8 cellular contexts compared by ENCODE assay signal in genomic region chr4:973431-974397, GRCh38. TPM values are rescaled to one million over a fixed set of nuclear protein-coding genes. Genes with fewer than 3 reads are reported as not detected.
DNase-seq lines count a peak whose midpoint lies in the region; ATAC-seq and TF ChIP-seq lines count a peak whose summit lies in the region.

Gene DGKQ, minus strand, starts transcription at chr4:973569. Its CDS starts 87 bp downstream, at chr4:973482.

- H3K23ac ChIP-seq in trophoblast cell (ENCODE audit: low read length), result no peak within 1 kb of the TSS

- POLR2A ChIA-PET in CD4-positive, alpha-beta memory T cell (lab: Charles Lee; ENCODE audit: partially characterized antibody), result interaction anchor here (1.5 to 2.8 kb wide), 3 partner anchors 13 to 41 kb away, joined by 8 to 11 read pairs (median 10); partner anchors contain the start of genes GAK, IDUA and TMEM175

- intact Hi-C loops in CD4-positive, alpha-beta memory T cell (cut with micrococcal nuclease), result loop anchor here (1.0 kb wide), 5 partner anchors 13 to 299 kb away; partner anchors contain the start of genes ATP5ME, GAK, MYL5 and TMEM175
- intact Hi-C loops in tibial artery (cut with DNase I; ENCODE audit: low total_unique reads), result loop anchor here (5.0 to 10.0 kb wide), 2 partner anchors 41 to 1961 kb away; partner anchors contain the start of genes GAK and TMEM175

- H4K91ac ChIP-seq in trophoblast cell (ENCODE audit: low read depth, low read length), result peak within 1 kb of the TSS; percentile 41

- H4K12ac ChIP-seq in trophoblast cell (ENCODE audit: low read depth, low read length), result peak within 1 kb of the TSS; percentile 67

- TF ChIP-seq CTCF in cardiac muscle cell (IDR thresholded peaks at IDR 0.05; ENCODE audit: low read depth, low read length), result no peak
- no peak for TF ChIP-seq CTCF in tibial artery (IDR thresholded peaks at IDR 0.05)

- peak within 1 kb of the TSS; percentile 34 for H2BK12ac ChIP-seq in trophoblast cell (ENCODE audit: low read length)

- CTCF ChIA-PET in CD4-positive, alpha-beta memory T cell (lab: Charles Lee; ENCODE audit: partially characterized antibody), result interaction anchor here (1.0 to 1.9 kb wide), 2 partner anchors 13 to 232 kb away, joined by 3 to 4 read pairs; partner anchors contain the start of gene IDUA

- H2AK5ac ChIP-seq in trophoblast cell (ENCODE audit: low read length), result peak within 1 kb of the TSS; percentile 26

- peaks cover 4% of the 10 kb centered on the region for H3K79me1 ChIP-seq in trophoblast cell (ENCODE audit: low read length)

- no peak within 1 kb of the TSS for H2BK5ac ChIP-seq in trophoblast cell (ENCODE audit: low read depth, low read length, poor library complexity)

- H3K27ac Mint-ChIP-seq in CD4-positive, alpha-beta memory T cell, result peak within 1 kb of the TSS in 1 of 7 donors; percentile 60
- H3K27ac Mint-ChIP-seq in activated naive CD8-positive, alpha-beta T cell treated with anti-CD3 and anti-CD28 coated beads for 36 hours, result no peak within 1 kb of the TSS

- H3K18ac ChIP-seq in trophoblast cell (ENCODE audit: low read length), result peak within 1 kb of the TSS; percentile 68

- peak within 1 kb of the TSS; percentile 20 for H3K4ac ChIP-seq in trophoblast cell (ENCODE audit: low read depth, low read length)

- H3K36me3 ChIP-seq in CD4-positive, alpha-beta memory T cell (ENCODE audit: insufficient read depth, low read length), result peaks cover 2% of the 10 kb centered on the region
- H3K36me3 ChIP-seq in HUES64 (ENCODE audit: insufficient read depth, low read length), result no peaks in the 10 kb centered on the region
- no peaks in the 10 kb centered on the region for H3K36me3 ChIP-seq in cardiac muscle cell
- no peaks in the 10 kb centered on the region for H3K36me3 ChIP-seq in trophoblast cell (ENCODE audit: control insufficient read depth in 1 of 2, insufficient read depth in 2 of 2, low read length in 2 of 2)
- H3K36me3 ChIP-seq in tibial artery, result no peaks in the 10 kb centered on the region

- no peak within 1 kb of the TSS for H2BK120ac ChIP-seq in trophoblast cell (ENCODE audit: insufficient read depth, low read length, poor library complexity)

- peak within 1 kb of the TSS; percentile 94 for H2AFZ ChIP-seq in trophoblast cell (ENCODE audit: insufficient read depth, low read length, poor library complexity)

- H3K79me2 ChIP-seq in trophoblast cell (ENCODE audit: control insufficient read depth, insufficient read depth, low read length, poor library complexity), result no peaks in the 10 kb centered on the region

- peak within 1 kb of the TSS; percentile 78 for H3K4me2 ChIP-seq in trophoblast cell (ENCODE audit: low read length)

- whole genome bisulfite sequencing in HUES64, result 32% methylated on average over 123 of the region's 123 CpGs
- no CpG with 5 or more reads among the region's 123 CpGs for WGBS in trophoblast cell (ENCODE audit: extremely low coverage, insufficient coverage, insufficient read length)

- peaks cover 24% of the 10 kb centered on the region for H3K4me1 ChIP-seq in CD4-positive, alpha-beta memory T cell (ENCODE audit: insufficient read depth, low read length)
- H3K4me1 ChIP-seq in HUES64 (ENCODE audit: insufficient read depth, low read length) (no peaks in the 10 kb centered on the region), cardiac muscle cell (ENCODE audit: low read depth) (no peaks in the 10 kb centered on the region), trophoblast cell (ENCODE audit: control insufficient read depth in 1 of 2, insufficient read depth in 2 of 2, low read length in 2 of 2) (peaks cover 9 to 10% of the 10 kb centered on the region in 2 experiments), tibial artery (peaks cover 0 to 29% (median 23%) of the 10 kb centered on the region in 4 donors)

- peak; percentile 78 to 88 (median 83) for DNase-seq in CD4-positive, alpha-beta memory T cell
- DNase-seq in SW480 (ENCODE audit: low spot score), result peak; percentile 57
- DNase-seq in activated naive CD8-positive, alpha-beta T cell treated with anti-CD3 and anti-CD28 coated beads for 36 hours, result peak; percentile 86
- DNase-seq in cardiac muscle cell (ENCODE audit: low read depth in 1 of 2, low spot score in 1 of 2), result peak; percentile 90 to 91
- peak; percentile 63 to 84 for DNase-seq in trophoblast cell
- DNase-seq in tibial artery, result peak; percentile 84 to 93

- peak within 1 kb of the TSS; percentile 36 to 57 for H3K4me3 ChIP-seq in CD4-positive, alpha-beta memory T cell (ENCODE audit: low read length in 2 of 2)
- H3K4me3 ChIP-seq in HUES64 (ENCODE audit: low read length), result peak within 1 kb of the TSS; percentile 70
- H3K4me3 ChIP-seq in cardiac muscle cell, result peak within 1 kb of the TSS; percentile 73
- H3K4me3 ChIP-seq in trophoblast cell (ENCODE audit: low read depth, low read length), result peak within 1 kb of the TSS; percentile 71
- H3K4me3 ChIP-seq in tibial artery, result peak within 1 kb of the TSS; percentile 61 to 73

- H3K4me3 Mint-ChIP-seq in CD4-positive, alpha-beta memory T cell, result peak within 1 kb of the TSS; percentile 34 to 76 (median 52)
- peak within 1 kb of the TSS; percentile 69 for H3K4me3 Mint-ChIP-seq in activated naive CD8-positive, alpha-beta T cell treated with anti-CD3 and anti-CD28 coated beads for 36 hours

- no peaks in the 10 kb centered on the region for H3K9me3 Mint-ChIP-seq in CD4-positive, alpha-beta memory T cell
- H3K9me3 Mint-ChIP-seq in activated naive CD8-positive, alpha-beta T cell treated with anti-CD3 and anti-CD28 coated beads for 36 hours, result peaks cover 1% of the 10 kb centered on the region

- peak within 1 kb of the TSS; percentile 80 for H4K8ac ChIP-seq in trophoblast cell (ENCODE audit: low read depth, low read length)

- no peaks in the 10 kb centered on the region for H3K9me3 ChIP-seq in CD4-positive, alpha-beta memory T cell (ENCODE audit: control insufficient read depth in 1 of 2, low read length in 2 of 2)
- H3K9me3 ChIP-seq in HUES64 (ENCODE audit: insufficient read depth, low read depth, low read length) (no peaks in the 10 kb centered on the region), cardiac muscle cell (ENCODE audit: low read depth) (no peaks in the 10 kb centered on the region), trophoblast cell (ENCODE audit: insufficient read depth, low read depth, low read length) (peaks cover 19% of the 10 kb centered on the region), tibial artery (no peaks in the 10 kb centered on the region)

- H3K4me1 Mint-ChIP-seq in CD4-positive, alpha-beta memory T cell, result peaks cover 0 to 13% (median 3%) of the 10 kb centered on the region in 4 donors
- H3K4me1 Mint-ChIP-seq in activated naive CD8-positive, alpha-beta T cell treated with anti-CD3 and anti-CD28 coated beads for 36 hours, result peaks cover 13% of the 10 kb centered on the region

- H3K27ac ChIP-seq in CD4-positive, alpha-beta memory T cell (ENCODE audit: low read depth, low read length), result peak within 1 kb of the TSS; percentile 51
- no peak within 1 kb of the TSS for H3K27ac ChIP-seq in HUES64 (ENCODE audit: low read depth, low read length)
- no peak within 1 kb of the TSS for H3K27ac ChIP-seq in cardiac muscle cell
- H3K27ac ChIP-seq in trophoblast cell (ENCODE audit: low read depth, low read length), result no peak within 1 kb of the TSS
- H3K27ac ChIP-seq in tibial artery, result peak within 1 kb of the TSS; percentile 36 to 45

- peak within 1 kb of the TSS; percentile 85 for H3K14ac ChIP-seq in trophoblast cell (ENCODE audit: low read length)

- H3K27me3 ChIP-seq in CD4-positive, alpha-beta memory T cell (ENCODE audit: insufficient read depth, low read length), result no peaks in the 10 kb centered on the region
- H3K27me3 ChIP-seq in HUES64 (ENCODE audit: insufficient read depth, low read length), result peaks cover 49% of the 10 kb centered on the region
- H3K27me3 ChIP-seq in cardiac muscle cell, result peaks cover 24% of the 10 kb centered on the region
- peaks cover 15% of the 10 kb centered on the region for H3K27me3 ChIP-seq in trophoblast cell (ENCODE audit: insufficient read depth, low read length)
- H3K27me3 ChIP-seq in tibial artery, result no peaks in the 10 kb centered on the region

- ATAC-seq in GM21381 (IDR thresholded peaks at IDR 0.05; ENCODE audit: unreplicated experiment), result peak; percentile 68

- peak within 1 kb of the TSS; percentile 52 for H3K9ac ChIP-seq in HUES64 (ENCODE audit: low read depth, low read length)
- H3K9ac ChIP-seq in trophoblast cell (ENCODE audit: low read length), result peak within 1 kb of the TSS; percentile 73

- no peaks in the 10 kb centered on the region for H3K27me3 Mint-ChIP-seq in CD4-positive, alpha-beta memory T cell
- no peaks in the 10 kb centered on the region for H3K27me3 Mint-ChIP-seq in activated naive CD8-positive, alpha-beta T cell treated with anti-CD3 and anti-CD28 coated beads for 36 hours

- H3K36me3 Mint-ChIP-seq in CD4-positive, alpha-beta memory T cell, result no peaks in the 10 kb centered on the region
- H3K36me3 Mint-ChIP-seq in activated naive CD8-positive, alpha-beta T cell treated with anti-CD3 and anti-CD28 coated beads for 36 hours, result no peaks in the 10 kb centered on the region

RNA-seq across cellular contexts. Expression of gene DGKQ, which starts in this region (rescaled TPM):
- 10 to 100 TPM; 25.9 to 29.6 TPM for total RNA-seq in CD4-positive, alpha-beta memory T cell
- 10 to 100 TPM in 1 of 2 donors, 1 to 10 TPM in 1; 1.9 to 10.6 TPM for polyA plus RNA-seq in CD4-positive, alpha-beta memory T cell
- polyA plus RNA-seq in HUES64 (2013, experiment 1 of 2), result 4.7 TPM
- polyA plus RNA-seq in HUES64 (2013, experiment 2 of 2), result 4.6 TPM
- 10 to 100 TPM; 12.5 to 14.0 TPM for total RNA-seq in activated naive CD8-positive, alpha-beta T cell treated with anti-CD3 and anti-CD28 coated beads for 36 hours
- total RNA-seq in cardiac muscle cell, result 15.9 and 17.1 TPM in 2 replicates
- 13.5 and 15.1 TPM in 2 replicates for polyA plus RNA-seq in cardiac muscle cell
- polyA plus RNA-seq in trophoblast cell (2013), result 4.2 TPM in 2 replicates

Comparison
In these comparisons a context has a peak if more than half of its experiments do, and no peak if none do; other contexts are left out.
1. H3K27ac ChIP-seq: peak in CD4-positive, alpha-beta memory T cell (single experiment) and tibial artery (2 of 2); none in HUES64 (single experiment), cardiac muscle cell (single experiment) and trophoblast cell (single experiment).
2. Peak in every context shown above with its lines, with median percentiles within 50 percentile points of each other: DNase-seq and H3K4me3 ChIP-seq.